ENCODE assay signal across 2 cellular contexts in genomic region chr3:79247367-79248103, GRCh38.
TF ChIP-seq lines count a peak whose summit lies in the region.

No MANE protein-coding gene starts in this region.

TF ChIP-seq in liver, 16 proteins besides CTCF, POLR2A, EP300 and RAD21:
- peak; percentile 42 for TF ChIP-seq REST (IDR thresholded peaks at IDR 0.05)
- TF ChIP-seq JUND (IDR thresholded peaks at IDR 0.05), result no peak

TF ChIP-seq in HepG2, 621 proteins besides CTCF, POLR2A, EP300 and RAD21:
- TF ChIP-seq SSRP1 (CRISPR knock-in tag; IDR thresholded peaks at IDR 0.05) (no peak), ZNF562 (CRISPR knock-in tag; IDR thresholded peaks at IDR 0.05; ENCODE audit: borderline replicate concordance) (no peak), AKNA (CRISPR knock-in tag; IDR thresholded peaks at IDR 0.05; ENCODE audit: borderline replicate concordance) (no peak), NR2F1 (CRISPR knock-in tag; IDR thresholded peaks at IDR 0.05) (no peak), PRDM4 (CRISPR knock-in tag; IDR thresholded peaks at IDR 0.05; ENCODE audit: borderline replicate concordance) (no peak), FOXA3 (CRISPR knock-in tag; IDR thresholded peaks at IDR 0.05) (no peak), NCOA2 (CRISPR knock-in tag; IDR thresholded peaks at IDR 0.05) (no peak)
